In the genomic region with DNA sequence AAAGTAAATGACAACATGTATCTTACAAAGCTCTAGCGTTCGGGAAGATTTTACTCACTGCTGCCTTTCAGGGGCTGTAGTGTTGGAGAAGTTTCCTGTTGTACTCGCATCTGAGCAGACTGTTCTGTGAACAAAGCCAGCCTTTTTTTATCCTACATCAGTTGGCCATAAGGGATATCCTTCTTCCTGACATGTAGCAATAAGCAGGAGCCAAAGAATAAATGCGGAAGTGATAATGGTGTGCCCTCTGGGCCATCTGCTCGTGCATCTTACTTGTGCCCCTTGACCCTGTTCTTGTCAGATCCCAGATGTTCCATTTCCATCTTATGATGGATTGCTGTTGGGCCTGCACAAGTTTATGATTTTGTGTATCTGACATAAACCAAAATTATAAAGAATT, we compare ENCODE assay signal across 24 cellular contexts.
"Had no signal": no experiment of that assay in that cellular context is flagged by ENCODE, and none has a peak within 500 bp of the region (broad histone marks: within the 10 kb centered on the region; RNA-seq: fewer than 3 reads in every experiment).

No MANE protein-coding gene starts in this region.

- H3K4me3 ChIP-seq: dorsolateral prefrontal cortex, esophagus muscularis mucosa, lung, mucosa of descending colon, neural progenitor cell, prostate gland, sigmoid colon, testis, tibial artery had no signal

- H3K27ac ChIP-seq: dorsolateral prefrontal cortex, esophagus muscularis mucosa, foreskin keratinocyte, neural progenitor cell, prostate gland, sigmoid colon, testis, tibial artery had no signal

- FAIRE-seq: endothelial cell of umbilical vein, keratinocyte had no signal

- DNase-seq: cerebellar nuclear complex; cortex of kidney; dorsolateral prefrontal cortex; effector CD4-positive, alpha-beta T cell; foreskin keratinocyte; glutamatergic neuron; hypothalamus; left ventricle myocardium superior; mucosa of descending colon; naive B cell; right cardiac atrium; sigmoid colon; stimulated activated CD4-positive, alpha-beta T cell treated with anti-CD3 and anti-CD28 coated beads, Interleukin-2, amount 100 ng/mL, for 24 hours; stimulated activated CD4-positive, alpha-beta T cell treated with anti-CD3 and anti-CD28 coated beads, Interleukin-4, amount 100 ng/mL, for 4 hours; stimulated activated naive CD8-positive, alpha-beta T cell treated with anti-CD3 and anti-CD28 coated beads, Interleukin-15, Interleukin-2, amounts not matched to agents 100 U/mL and 50 U/mL, for 24 hours; substantia nigra; testis; tibial artery had no signal

- H3K9me3 ChIP-seq: esophagus muscularis mucosa, mucosa of descending colon, prostate gland, testis, tibial artery had no signal

- H3K36me3 ChIP-seq: esophagus muscularis mucosa, neural progenitor cell, prostate gland, sigmoid colon, tibial artery had no signal

- H3K27me3 ChIP-seq: dorsolateral prefrontal cortex, esophagus muscularis mucosa, foreskin keratinocyte, neural progenitor cell, sigmoid colon, testis, tibial artery had no signal

- H3K4me1 ChIP-seq: esophagus muscularis mucosa, foreskin keratinocyte, neural progenitor cell, prostate gland, sigmoid colon, testis, tibial artery had no signal
